ENCODE assay signal across 28 cellular contexts in the genomic region with DNA sequence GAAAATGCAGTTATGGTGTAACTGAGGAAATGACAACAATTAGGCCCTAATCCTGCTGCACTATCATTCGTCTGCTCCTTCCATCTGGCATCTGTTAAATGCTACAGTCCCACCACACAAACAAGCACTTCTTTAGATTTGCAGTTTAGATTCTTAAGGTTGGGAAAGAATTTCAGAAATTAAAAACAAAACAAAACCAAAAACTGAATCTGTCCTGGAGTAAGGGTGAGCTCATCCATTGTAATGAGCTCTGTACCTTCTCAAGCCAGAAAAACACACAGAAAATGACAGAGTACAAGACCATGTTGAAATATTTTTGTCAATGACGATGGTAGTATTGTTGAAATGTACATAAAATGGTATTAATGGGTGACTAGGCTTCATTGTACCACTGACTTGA. TPM values are rescaled to one million over a fixed set of nuclear protein-coding genes. Genes with fewer than 3 reads are reported as not detected.
DNase-seq lines count a peak whose midpoint lies in the region; ATAC-seq and TF ChIP-seq lines count a peak whose summit lies in the region.
"Had no signal": no experiment of that assay in that cellular context is flagged by ENCODE, and none has a peak within 500 bp of the region (broad histone marks: within the 10 kb centered on the region; RNA-seq: fewer than 3 reads in every experiment).

No MANE protein-coding gene starts in this region.

- H3K36me3 ChIP-seq in A673 (ENCODE audit: insufficient read depth, low read length, poor library complexity, severe bottlenecking) (no peaks in the 10 kb centered on the region), WERI-Rb-1 (no peaks in the 10 kb centered on the region), MG63 (no peaks in the 10 kb centered on the region), aorta (ENCODE audit: control insufficient read depth in 1 of 2, insufficient read depth in 2 of 2, low read length in 1 of 2) (no peaks in the 10 kb centered on the region)
- H3K36me3 ChIP-seq: suprapubic skin, uterus had no signal

- DNase-seq in A673 (ENCODE audit: low spot score), result no peak
- peak; percentile 48 for DNase-seq in GM03348 (ENCODE audit: low spot score)
- no peak for DNase-seq in WERI-Rb-1
- DNase-seq in fibroblast of the aortic adventitia (ENCODE audit: low read depth), result peak; percentile 49
- DNase-seq in MG63, result no peak
- no peak for DNase-seq in aorta
- DNase-seq: activated CD4-positive, alpha-beta T cell treated with anti-CD3 and anti-CD28 coated beads, Interleukin-2, amount 50 U/mL, for 1 hour; activated CD8-positive, alpha-beta memory T cell treated with anti-CD3 and anti-CD28 coated beads, Interleukin-2, amount 10 ng/mL, durations not matched to agents 7 days and 5 days; activated naive CD4-positive, alpha-beta T cell treated with anti-CD3 and anti-CD28 coated beads for 36 hours; activated T-cell treated with anti-CD3 and anti-CD28 coated beads, Interleukin-2, amount 50 U/mL, for 72 hours; anterior cingulate cortex; central memory CD4-positive, alpha-beta T cell; immature natural killer cell; KBM-7; MV-4-11; natural killer cell; NCI-H187; NCI-H748 treated with DMSO at 0.1 percent for 48 hours; stimulated activated CD4-positive, alpha-beta T cell treated with anti-CD3 and anti-CD28 coated beads, Interleukin-4, amount 100 ng/mL, for 1 hour; stimulated activated naive B cell treated with anti-CD40 and anti-IgM and Interleukin-4, amounts not matched to agents 10 μg/mL and 1 μg/mL and 100 μg/mL, for 72 hours; uterus had no signal

- no peak for ATAC-seq in HG03442 (IDR thresholded peaks at IDR 0.05; ENCODE audit: unreplicated experiment)
- no peak for ATAC-seq in aorta (ENCODE audit: low FRiP score)
- no peak for ATAC-seq in GM21723 (IDR thresholded peaks at IDR 0.05; ENCODE audit: unreplicated experiment)
- ATAC-seq: activated CD8-positive, alpha-beta memory T cell treated with anti-CD3 and anti-CD28 coated beads, Interleukin-2, amount 10 ng/mL, durations not matched to agents 7 days and 5 days; activated T-cell treated with anti-CD3 and anti-CD28 coated beads, Interleukin-2, amount 50 U/mL, for 72 hours; natural killer cell; stimulated activated naive B cell treated with anti-CD40 and anti-IgM and Interleukin-4, amounts not matched to agents 10 μg/mL and 1 μg/mL and 100 μg/mL, for 72 hours; WTC11 had no signal

- H3K4me3 ChIP-seq in A673 (ENCODE audit: low read depth, low read length, poor library complexity, severe bottlenecking), result no peak overlapping the region
- H3K4me3 ChIP-seq in WERI-Rb-1 (ENCODE audit: low read depth, low read length), result peak overlapping the region; percentile 12; the same call in 1 of the 2 replicates
- H3K4me3 ChIP-seq in fibroblast of the aortic adventitia (ENCODE audit: low read depth, low read length), result no peak overlapping the region
- H3K4me3 ChIP-seq in MG63, result no peak overlapping the region
- H3K4me3 ChIP-seq in aorta (ENCODE audit: low read length in 2 of 2), result no peak overlapping the region
- H3K4me3 ChIP-seq: hepatocyte, suprapubic skin, uterus had no signal

- H3K27ac ChIP-seq in A673 (ENCODE audit: low read depth, low read length, poor library complexity, severe bottlenecking) (peak overlapping the region; percentile 15), WERI-Rb-1 (peak overlapping the region; percentile 72), aorta (ENCODE audit: low read depth in 1 of 2, low read length in 2 of 2) (no peak overlapping the region)
- H3K27ac ChIP-seq: C4-2B, hepatocyte, suprapubic skin, uterus had no signal

- TF ChIP-seq CTCF in A673 (conservative IDR thresholded peaks at IDR 0.05; ENCODE audit: low read depth, low read length) (no peak), WERI-Rb-1 (IDR thresholded peaks at IDR 0.05; ENCODE audit: low read depth, low read length) (no peak), fibroblast of the aortic adventitia (IDR thresholded peaks at IDR 0.05; ENCODE audit: insufficient read depth, low read length) (no peak)

- CTCF ChIA-PET in A673 (lab: Charles Lee), result no interaction called here

- POLR2A ChIA-PET in A673 (lab: Charles Lee; ENCODE audit: low non-redundant PET), result no interaction called here

- peaks cover 23% of the 10 kb centered on the region for H3K4me1 ChIP-seq in A673 (ENCODE audit: insufficient read depth, low read length, poor library complexity, severe bottlenecking)
- H3K4me1 ChIP-seq in aorta (ENCODE audit: control insufficient read depth in 1 of 2, insufficient read depth in 2 of 2, low read length in 2 of 2), result peaks cover 4 to 12% of the 10 kb centered on the region in 2 donors
- H3K4me1 ChIP-seq: suprapubic skin, uterus had no signal

- no peaks in the 10 kb centered on the region for H3K9me3 ChIP-seq in A673 (ENCODE audit: low read depth, low read length, poor library complexity, severe bottlenecking)
- no peaks in the 10 kb centered on the region for H3K9me3 ChIP-seq in WERI-Rb-1 (ENCODE audit: severe bottlenecking)
- H3K9me3 ChIP-seq in MG63, result no peaks in the 10 kb centered on the region
- H3K9me3 ChIP-seq in aorta (ENCODE audit: control insufficient read depth, low read length), result no peaks in the 10 kb centered on the region
- H3K9me3 ChIP-seq: suprapubic skin, uterus had no signal

- no TSS peak for BruUV-seq in A673 (replicated peaks; lab: Mats Ljungman, UMichigan)

- 34 to 39% methylated on average over 2 of the region's 2 CpGs for WGBS in aorta, 2 donors

- intact Hi-C loops in A673 (cut with micrococcal nuclease; ENCODE audit: unreplicated experiment) (no loop called here), aorta (cut with DNase I) (no loop called here)

- H3K27me3 ChIP-seq in A673 (replicated peaks; ENCODE audit: insufficient read depth, low read depth, low read length, poor library complexity), result no peaks in the 10 kb centered on the region
- no peaks in the 10 kb centered on the region for H3K27me3 ChIP-seq in WERI-Rb-1 (ENCODE audit: insufficient read depth, low read depth, severe bottlenecking)
- H3K27me3 ChIP-seq in MG63, result no peaks in the 10 kb centered on the region
- no peaks in the 10 kb centered on the region for H3K27me3 ChIP-seq in aorta (ENCODE audit: control insufficient read depth in 1 of 2, insufficient read depth in 2 of 2, low read length in 1 of 2)
- H3K27me3 ChIP-seq: hepatocyte, suprapubic skin, uterus had no signal

RNA-seq across cellular contexts. Expression of a gene that starts 28.3 kb away (rescaled TPM):
- 23.3 and 24.6 TPM in 2 replicates for total RNA-seq in A673 (2021)
- 8.2 and 17.6 TPM in 2 replicates for total RNA-seq in fibroblast of the aortic adventitia (ENCODE audit: low replicate concordance)
- 7.0 and 7.6 TPM in 2 replicates for total RNA-seq in MG63 (2014; rRNA removed; shearing (Covaris generic); ENCODE audit: low replicate concordance)
- total RNA-seq in aorta, result 10 to 100 TPM; 48.9 to 50.8 TPM
- polyA plus RNA-seq in aorta, result 10 to 100 TPM in 1 of 2 donors, 1 to 10 TPM in 1; 8.3 to 12.8 TPM
- total RNA-seq: activated CD8-positive, alpha-beta memory T cell treated with anti-CD3 and anti-CD28 coated beads, Interleukin-2, amount 10 ng/mL, durations not matched to agents 7 days and 5 days; activated T-cell treated with anti-CD3 and anti-CD28 coated beads, Interleukin-2, amount 50 U/mL, for 72 hours; HT-29; natural killer cell had no signal

Comparison
In these comparisons a context has a peak if more than half of its experiments do, and no peak if none do; other contexts are left out.
1. DNase-seq: peak in GM03348 (single experiment) and fibroblast of the aortic adventitia (single experiment); none in A673 (single experiment), WERI-Rb-1 (single experiment), MG63 (single experiment) and aorta (0 of 2).
2. H3K27ac ChIP-seq: peak in A673 (single experiment) and WERI-Rb-1 (single experiment); none in aorta (0 of 2).